Comparison of ENCODE assay signal across 1 cellular context in the genomic region with DNA sequence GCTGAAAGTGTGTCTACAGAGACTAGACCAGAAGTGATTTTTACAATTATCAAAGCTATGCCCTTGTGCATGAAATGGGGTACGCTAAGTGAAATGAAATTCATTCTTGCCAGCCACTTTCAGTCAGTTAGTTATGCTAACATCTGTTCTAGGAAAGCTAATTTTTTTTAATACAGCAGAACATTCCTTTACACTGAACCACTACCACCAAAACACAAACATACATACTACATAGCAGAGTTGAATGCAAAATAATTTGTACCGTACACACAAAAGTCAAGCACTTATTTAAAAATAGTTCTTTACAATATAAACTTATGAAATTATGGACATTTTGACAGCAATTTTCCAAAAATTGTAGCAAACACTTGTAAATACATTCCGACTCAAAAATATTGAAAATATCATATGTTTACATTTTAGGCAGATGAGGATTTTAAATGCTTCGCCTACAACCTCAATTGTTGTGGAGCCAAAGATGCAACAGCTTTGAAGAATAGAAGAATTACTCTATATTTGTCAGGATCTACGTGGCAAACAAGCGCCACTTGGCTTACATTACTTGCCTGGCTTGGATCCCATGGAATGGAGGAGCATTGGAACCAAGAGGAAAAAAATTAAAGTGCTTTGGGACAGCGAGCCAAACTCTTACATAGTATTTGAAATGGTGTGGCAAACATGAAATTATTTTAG.
TF ChIP-seq lines count a peak whose summit lies in the region.

No MANE protein-coding gene starts in this region.

TF ChIP-seq in IMR-90, 13 proteins besides CTCF, POLR2A, EP300 and RAD21:
- no peak for TF ChIP-seq SMC3 (IDR thresholded peaks at IDR 0.05; ENCODE audit: low read depth, low read length)
- TF ChIP-seq MAZ (IDR thresholded peaks at IDR 0.05; ENCODE audit: borderline replicate concordance, low read depth, low read length), result no peak
- TF ChIP-seq RFX5 (IDR thresholded peaks at IDR 0.05; ENCODE audit: low read depth, low read length), result no peak
- TF ChIP-seq BHLHE40 (IDR thresholded peaks at IDR 0.05; ENCODE audit: low read depth, low read length), result no peak
- TF ChIP-seq, protein P1, sequence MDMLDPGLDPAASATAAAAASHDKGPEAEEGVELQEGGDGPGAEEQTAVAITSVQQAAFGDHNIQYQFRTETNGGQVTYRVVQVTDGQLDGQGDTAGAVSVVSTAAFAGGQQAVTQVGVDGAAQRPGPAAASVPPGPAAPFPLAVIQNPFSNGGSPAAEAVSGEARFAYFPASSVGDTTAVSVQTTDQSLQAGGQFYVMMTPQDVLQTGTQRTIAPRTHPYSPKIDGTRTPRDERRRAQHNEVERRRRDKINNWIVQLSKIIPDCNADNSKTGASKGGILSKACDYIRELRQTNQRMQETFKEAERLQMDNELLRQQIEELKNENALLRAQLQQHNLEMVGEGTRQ (IDR thresholded peaks at IDR 0.05; ENCODE audit: low read depth, low read length), result no peak
- no peak for TF ChIP-seq FOS (IDR thresholded peaks at IDR 0.05; ENCODE audit: low read depth, low read length)
- no peak for TF ChIP-seq CHD1 (IDR thresholded peaks at IDR 0.05; ENCODE audit: low read depth, low read length)
- TF ChIP-seq NFE2L2 (IDR thresholded peaks at IDR 0.05; ENCODE audit: low read depth, low read length), result no peak
- TF ChIP-seq MXI1 (IDR thresholded peaks at IDR 0.05; ENCODE audit: borderline replicate concordance, low read depth, low read length), result no peak
- TF ChIP-seq CEBPB (IDR thresholded peaks at IDR 0.05; ENCODE audit: low read depth, low read length), result no peak
- TF ChIP-seq RCOR1 (IDR thresholded peaks at IDR 0.05; ENCODE audit: insufficient replicate concordance, low read length), result no peak
- TF ChIP-seq, protein P2, sequence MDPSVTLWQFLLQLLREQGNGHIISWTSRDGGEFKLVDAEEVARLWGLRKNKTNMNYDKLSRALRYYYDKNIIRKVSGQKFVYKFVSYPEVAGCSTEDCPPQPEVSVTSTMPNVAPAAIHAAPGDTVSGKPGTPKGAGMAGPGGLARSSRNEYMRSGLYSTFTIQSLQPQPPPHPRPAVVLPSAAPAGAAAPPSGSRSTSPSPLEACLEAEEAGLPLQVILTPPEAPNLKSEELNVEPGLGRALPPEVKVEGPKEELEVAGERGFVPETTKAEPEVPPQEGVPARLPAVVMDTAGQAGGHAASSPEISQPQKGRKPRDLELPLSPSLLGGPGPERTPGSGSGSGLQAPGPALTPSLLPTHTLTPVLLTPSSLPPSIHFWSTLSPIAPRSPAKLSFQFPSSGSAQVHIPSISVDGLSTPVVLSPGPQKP (IDR thresholded peaks at IDR 0.05; ENCODE audit: borderline replicate concordance, low read depth, low read length), result no peak
- no peak for TF ChIP-seq MAFK (IDR thresholded peaks at IDR 0.05; ENCODE audit: low read depth, low read length)
